In the genomic region with DNA sequence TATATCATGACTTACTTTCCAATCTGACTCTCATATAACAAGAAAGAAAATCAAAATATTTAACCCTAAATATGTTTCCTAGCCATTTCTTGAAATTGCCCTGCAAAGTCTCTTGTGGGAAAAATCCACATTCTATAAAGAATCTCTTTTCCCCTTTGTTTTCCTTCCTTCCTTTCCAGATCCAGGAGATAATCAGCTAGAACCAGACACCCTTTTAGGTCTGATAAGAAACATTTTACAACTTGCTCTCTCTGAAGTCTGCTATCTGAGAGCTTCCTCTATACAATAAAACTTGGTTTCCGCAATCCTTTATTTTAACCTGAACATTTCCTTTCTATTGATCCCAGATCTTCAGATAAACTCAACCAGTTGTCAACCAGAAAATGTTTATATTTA, we compare ENCODE assay signal across 1 cellular context.
TF ChIP-seq lines count a peak whose summit lies in the region.

No MANE protein-coding gene starts in this region.

TF ChIP-seq in K562, 482 proteins besides CTCF, POLR2A, EP300 and RAD21 (continued from another document and continues in another):
- TF ChIP-seq, protein P1, sequence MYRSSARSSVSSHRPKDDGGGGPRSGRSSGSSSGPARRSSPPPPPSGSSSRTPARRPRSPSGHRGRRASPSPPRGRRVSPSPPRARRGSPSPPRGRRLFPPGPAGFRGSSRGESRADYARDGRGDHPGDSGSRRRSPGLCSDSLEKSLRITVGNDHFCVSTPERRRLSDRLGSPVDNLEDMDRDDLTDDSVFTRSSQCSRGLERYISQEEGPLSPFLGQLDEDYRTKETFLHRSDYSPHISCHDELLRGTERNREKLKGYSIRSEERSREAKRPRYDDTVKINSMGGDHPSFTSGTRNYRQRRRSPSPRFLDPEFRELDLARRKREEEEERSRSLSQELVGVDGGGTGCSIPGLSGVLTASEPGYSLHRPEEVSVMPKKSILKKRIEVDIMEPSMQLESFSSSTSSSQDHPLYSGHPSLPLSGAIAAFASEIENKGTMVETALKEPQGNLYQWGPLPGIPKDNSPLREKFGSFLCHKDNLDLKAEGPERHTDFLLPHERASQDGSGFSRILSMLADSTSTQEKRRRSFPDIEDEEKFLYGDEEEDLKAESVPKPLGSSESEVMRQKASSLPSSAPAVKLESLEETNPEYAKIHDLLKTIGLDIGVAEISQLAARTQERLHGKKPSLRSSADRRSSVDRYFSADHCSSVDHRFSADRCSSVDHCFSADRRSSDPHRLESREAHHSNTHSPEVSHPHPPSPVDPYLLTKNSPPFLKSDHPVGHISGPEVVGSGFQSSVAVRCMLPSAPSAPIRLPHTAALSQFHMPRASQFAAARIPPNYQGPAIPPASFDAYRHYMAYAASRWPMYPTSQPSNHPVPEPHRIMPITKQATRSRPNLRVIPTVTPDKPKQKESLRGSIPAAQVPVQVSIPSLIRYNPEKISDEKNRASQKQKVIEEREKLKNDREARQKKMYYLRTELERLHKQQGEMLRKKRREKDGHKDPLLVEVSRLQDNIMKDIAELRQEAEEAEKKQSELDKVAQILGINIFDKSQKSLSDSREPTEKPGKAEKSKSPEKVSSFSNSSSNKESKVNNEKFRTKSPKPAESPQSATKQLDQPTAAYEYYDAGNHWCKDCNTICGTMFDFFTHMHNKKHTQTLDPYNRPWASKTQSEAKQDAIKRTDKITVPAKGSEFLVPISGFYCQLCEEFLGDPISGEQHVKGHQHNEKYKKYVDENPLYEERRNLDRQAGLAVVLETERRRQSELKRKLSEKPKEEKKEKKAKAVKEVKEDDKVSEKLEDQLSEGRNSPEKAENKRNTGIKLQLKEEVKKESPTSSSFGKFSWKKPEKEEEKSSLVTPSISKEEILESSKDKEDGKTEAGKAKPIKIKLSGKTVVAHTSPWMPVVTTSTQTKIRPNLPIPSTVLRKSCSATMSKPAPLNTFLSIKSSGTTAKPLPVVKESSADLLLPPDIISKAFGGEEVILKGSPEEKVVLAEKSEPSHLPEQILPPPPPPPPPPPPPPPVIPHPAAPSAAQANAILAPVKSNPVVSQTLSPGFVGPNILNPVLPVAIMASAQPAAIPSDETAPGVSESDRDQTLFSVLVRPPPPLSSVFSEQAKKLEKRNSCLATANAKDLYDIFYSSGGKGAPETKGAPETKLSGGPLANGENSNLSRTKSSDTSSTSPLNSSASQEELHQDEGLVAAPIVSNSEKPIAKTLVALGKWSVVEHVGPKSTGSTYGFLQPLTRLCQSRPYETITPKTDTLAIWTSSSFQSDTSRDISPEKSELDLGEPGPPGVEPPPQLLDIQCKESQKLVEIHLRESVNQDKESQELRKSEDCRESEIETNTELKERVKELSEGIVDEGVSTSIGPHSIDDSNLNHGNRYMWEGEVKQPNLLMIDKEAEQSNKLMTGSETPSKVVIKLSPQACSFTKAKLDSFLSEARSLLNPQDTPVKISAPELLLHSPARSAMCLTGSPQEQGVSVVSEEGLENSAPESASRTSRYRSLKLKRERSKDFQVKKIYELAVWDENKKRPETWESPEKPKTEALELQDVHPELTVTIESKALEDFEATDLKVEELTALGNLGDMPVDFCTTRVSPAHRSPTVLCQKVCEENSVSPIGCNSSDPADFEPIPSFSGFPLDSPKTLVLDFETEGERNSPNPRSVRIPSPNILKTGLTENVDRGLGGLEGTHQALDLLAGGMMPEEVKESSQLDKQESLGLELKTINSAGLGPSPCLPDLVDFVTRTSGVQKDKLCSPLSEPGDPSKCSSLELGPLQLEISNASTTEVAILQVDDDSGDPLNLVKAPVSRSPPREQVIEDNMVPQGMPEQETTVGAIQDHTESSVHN (IDR thresholded peaks at IDR 0.05; ENCODE audit: borderline replicate concordance in 1 of 2, low read depth in 1 of 2): no peak
- TF ChIP-seq, protein P2, sequence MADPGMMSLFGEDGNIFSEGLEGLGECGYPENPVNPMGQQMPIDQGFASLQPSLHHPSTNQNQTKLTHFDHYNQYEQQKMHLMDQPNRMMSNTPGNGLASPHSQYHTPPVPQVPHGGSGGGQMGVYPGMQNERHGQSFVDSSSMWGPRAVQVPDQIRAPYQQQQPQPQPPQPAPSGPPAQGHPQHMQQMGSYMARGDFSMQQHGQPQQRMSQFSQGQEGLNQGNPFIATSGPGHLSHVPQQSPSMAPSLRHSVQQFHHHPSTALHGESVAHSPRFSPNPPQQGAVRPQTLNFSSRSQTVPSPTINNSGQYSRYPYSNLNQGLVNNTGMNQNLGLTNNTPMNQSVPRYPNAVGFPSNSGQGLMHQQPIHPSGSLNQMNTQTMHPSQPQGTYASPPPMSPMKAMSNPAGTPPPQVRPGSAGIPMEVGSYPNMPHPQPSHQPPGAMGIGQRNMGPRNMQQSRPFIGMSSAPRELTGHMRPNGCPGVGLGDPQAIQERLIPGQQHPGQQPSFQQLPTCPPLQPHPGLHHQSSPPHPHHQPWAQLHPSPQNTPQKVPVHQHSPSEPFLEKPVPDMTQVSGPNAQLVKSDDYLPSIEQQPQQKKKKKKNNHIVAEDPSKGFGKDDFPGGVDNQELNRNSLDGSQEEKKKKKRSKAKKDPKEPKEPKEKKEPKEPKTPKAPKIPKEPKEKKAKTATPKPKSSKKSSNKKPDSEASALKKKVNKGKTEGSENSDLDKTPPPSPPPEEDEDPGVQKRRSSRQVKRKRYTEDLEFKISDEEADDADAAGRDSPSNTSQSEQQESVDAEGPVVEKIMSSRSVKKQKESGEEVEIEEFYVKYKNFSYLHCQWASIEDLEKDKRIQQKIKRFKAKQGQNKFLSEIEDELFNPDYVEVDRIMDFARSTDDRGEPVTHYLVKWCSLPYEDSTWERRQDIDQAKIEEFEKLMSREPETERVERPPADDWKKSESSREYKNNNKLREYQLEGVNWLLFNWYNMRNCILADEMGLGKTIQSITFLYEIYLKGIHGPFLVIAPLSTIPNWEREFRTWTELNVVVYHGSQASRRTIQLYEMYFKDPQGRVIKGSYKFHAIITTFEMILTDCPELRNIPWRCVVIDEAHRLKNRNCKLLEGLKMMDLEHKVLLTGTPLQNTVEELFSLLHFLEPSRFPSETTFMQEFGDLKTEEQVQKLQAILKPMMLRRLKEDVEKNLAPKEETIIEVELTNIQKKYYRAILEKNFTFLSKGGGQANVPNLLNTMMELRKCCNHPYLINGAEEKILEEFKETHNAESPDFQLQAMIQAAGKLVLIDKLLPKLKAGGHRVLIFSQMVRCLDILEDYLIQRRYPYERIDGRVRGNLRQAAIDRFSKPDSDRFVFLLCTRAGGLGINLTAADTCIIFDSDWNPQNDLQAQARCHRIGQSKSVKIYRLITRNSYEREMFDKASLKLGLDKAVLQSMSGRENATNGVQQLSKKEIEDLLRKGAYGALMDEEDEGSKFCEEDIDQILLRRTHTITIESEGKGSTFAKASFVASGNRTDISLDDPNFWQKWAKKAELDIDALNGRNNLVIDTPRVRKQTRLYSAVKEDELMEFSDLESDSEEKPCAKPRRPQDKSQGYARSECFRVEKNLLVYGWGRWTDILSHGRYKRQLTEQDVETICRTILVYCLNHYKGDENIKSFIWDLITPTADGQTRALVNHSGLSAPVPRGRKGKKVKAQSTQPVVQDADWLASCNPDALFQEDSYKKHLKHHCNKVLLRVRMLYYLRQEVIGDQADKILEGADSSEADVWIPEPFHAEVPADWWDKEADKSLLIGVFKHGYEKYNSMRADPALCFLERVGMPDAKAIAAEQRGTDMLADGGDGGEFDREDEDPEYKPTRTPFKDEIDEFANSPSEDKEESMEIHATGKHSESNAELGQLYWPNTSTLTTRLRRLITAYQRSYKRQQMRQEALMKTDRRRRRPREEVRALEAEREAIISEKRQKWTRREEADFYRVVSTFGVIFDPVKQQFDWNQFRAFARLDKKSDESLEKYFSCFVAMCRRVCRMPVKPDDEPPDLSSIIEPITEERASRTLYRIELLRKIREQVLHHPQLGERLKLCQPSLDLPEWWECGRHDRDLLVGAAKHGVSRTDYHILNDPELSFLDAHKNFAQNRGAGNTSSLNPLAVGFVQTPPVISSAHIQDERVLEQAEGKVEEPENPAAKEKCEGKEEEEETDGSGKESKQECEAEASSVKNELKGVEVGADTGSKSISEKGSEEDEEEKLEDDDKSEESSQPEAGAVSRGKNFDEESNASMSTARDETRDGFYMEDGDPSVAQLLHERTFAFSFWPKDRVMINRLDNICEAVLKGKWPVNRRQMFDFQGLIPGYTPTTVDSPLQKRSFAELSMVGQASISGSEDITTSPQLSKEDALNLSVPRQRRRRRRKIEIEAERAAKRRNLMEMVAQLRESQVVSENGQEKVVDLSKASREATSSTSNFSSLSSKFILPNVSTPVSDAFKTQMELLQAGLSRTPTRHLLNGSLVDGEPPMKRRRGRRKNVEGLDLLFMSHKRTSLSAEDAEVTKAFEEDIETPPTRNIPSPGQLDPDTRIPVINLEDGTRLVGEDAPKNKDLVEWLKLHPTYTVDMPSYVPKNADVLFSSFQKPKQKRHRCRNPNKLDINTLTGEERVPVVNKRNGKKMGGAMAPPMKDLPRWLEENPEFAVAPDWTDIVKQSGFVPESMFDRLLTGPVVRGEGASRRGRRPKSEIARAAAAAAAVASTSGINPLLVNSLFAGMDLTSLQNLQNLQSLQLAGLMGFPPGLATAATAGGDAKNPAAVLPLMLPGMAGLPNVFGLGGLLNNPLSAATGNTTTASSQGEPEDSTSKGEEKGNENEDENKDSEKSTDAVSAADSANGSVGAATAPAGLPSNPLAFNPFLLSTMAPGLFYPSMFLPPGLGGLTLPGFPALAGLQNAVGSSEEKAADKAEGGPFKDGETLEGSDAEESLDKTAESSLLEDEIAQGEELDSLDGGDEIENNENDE (IDR thresholded peaks at IDR 0.05; ENCODE audit: low read depth, low read length): no peak
- TF ChIP-seq TAL1 (IDR thresholded peaks at IDR 0.05) (peak; percentile 71), HCFC1 (IDR thresholded peaks at IDR 0.05; ENCODE audit: low read depth, low read length) (no peak), ZNF583 (CRISPR knock-in tag; IDR thresholded peaks at IDR 0.05) (no peak), ZNF12 (CRISPR knock-in tag; IDR thresholded peaks at IDR 0.05) (no peak), ZNF668 (CRISPR knock-in tag; IDR thresholded peaks at IDR 0.05) (no peak), LEF1 (IDR thresholded peaks at IDR 0.05) (0 out of 2 replicates have a peak, but pooled peaks have one; percentile 31), SMARCA4 (IDR thresholded peaks at IDR 0.05) (peak; percentile 61; the same call in 1 of the 2 replicates), EZH2 (IDR thresholded peaks at IDR 0.05; ENCODE audit: borderline replicate concordance, low read depth, low read length) (no peak), POLR3A (IDR thresholded peaks at IDR 0.05; ENCODE audit: borderline replicate concordance, extremely low read depth, insufficient read depth, insufficient read length) (no peak)
- TF ChIP-seq, protein P3, sequence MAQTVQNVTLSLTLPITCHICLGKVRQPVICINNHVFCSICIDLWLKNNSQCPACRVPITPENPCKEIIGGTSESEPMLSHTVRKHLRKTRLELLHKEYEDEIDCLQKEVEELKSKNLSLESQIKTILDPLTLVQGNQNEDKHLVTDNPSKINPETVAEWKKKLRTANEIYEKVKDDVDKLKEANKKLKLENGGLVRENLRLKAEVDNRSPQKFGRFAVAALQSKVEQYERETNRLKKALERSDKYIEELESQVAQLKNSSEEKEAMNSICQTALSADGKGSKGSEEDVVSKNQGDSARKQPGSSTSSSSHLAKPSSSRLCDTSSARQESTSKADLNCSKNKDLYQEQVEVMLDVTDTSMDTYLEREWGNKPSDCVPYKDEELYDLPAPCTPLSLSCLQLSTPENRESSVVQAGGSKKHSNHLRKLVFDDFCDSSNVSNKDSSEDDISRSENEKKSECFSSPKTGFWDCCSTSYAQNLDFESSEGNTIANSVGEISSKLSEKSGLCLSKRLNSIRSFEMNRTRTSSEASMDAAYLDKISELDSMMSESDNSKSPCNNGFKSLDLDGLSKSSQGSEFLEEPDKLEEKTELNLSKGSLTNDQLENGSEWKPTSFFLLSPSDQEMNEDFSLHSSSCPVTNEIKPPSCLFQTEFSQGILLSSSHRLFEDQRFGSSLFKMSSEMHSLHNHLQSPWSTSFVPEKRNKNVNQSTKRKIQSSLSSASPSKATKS (CRISPR knock-in tag; IDR thresholded peaks at IDR 0.05): no peak
- TF ChIP-seq, protein P4, sequence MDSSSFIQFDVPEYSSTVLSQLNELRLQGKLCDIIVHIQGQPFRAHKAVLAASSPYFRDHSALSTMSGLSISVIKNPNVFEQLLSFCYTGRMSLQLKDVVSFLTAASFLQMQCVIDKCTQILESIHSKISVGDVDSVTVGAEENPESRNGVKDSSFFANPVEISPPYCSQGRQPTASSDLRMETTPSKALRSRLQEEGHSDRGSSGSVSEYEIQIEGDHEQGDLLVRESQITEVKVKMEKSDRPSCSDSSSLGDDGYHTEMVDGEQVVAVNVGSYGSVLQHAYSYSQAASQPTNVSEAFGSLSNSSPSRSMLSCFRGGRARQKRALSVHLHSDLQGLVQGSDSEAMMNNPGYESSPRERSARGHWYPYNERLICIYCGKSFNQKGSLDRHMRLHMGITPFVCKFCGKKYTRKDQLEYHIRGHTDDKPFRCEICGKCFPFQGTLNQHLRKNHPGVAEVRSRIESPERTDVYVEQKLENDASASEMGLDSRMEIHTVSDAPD (CRISPR knock-in tag; IDR thresholded peaks at IDR 0.05): no peak
- TF ChIP-seq, protein P5, sequence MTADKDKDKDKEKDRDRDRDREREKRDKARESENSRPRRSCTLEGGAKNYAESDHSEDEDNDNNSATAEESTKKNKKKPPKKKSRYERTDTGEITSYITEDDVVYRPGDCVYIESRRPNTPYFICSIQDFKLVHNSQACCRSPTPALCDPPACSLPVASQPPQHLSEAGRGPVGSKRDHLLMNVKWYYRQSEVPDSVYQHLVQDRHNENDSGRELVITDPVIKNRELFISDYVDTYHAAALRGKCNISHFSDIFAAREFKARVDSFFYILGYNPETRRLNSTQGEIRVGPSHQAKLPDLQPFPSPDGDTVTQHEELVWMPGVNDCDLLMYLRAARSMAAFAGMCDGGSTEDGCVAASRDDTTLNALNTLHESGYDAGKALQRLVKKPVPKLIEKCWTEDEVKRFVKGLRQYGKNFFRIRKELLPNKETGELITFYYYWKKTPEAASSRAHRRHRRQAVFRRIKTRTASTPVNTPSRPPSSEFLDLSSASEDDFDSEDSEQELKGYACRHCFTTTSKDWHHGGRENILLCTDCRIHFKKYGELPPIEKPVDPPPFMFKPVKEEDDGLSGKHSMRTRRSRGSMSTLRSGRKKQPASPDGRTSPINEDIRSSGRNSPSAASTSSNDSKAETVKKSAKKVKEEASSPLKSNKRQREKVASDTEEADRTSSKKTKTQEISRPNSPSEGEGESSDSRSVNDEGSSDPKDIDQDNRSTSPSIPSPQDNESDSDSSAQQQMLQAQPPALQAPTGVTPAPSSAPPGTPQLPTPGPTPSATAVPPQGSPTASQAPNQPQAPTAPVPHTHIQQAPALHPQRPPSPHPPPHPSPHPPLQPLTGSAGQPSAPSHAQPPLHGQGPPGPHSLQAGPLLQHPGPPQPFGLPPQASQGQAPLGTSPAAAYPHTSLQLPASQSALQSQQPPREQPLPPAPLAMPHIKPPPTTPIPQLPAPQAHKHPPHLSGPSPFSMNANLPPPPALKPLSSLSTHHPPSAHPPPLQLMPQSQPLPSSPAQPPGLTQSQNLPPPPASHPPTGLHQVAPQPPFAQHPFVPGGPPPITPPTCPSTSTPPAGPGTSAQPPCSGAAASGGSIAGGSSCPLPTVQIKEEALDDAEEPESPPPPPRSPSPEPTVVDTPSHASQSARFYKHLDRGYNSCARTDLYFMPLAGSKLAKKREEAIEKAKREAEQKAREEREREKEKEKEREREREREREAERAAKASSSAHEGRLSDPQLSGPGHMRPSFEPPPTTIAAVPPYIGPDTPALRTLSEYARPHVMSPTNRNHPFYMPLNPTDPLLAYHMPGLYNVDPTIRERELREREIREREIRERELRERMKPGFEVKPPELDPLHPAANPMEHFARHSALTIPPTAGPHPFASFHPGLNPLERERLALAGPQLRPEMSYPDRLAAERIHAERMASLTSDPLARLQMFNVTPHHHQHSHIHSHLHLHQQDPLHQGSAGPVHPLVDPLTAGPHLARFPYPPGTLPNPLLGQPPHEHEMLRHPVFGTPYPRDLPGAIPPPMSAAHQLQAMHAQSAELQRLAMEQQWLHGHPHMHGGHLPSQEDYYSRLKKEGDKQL (CRISPR knock-in tag; IDR thresholded peaks at IDR 0.05; ENCODE audit: borderline replicate concordance): no peak
